Comparison of ENCODE assay signal across 11 cellular contexts in the genomic region with DNA sequence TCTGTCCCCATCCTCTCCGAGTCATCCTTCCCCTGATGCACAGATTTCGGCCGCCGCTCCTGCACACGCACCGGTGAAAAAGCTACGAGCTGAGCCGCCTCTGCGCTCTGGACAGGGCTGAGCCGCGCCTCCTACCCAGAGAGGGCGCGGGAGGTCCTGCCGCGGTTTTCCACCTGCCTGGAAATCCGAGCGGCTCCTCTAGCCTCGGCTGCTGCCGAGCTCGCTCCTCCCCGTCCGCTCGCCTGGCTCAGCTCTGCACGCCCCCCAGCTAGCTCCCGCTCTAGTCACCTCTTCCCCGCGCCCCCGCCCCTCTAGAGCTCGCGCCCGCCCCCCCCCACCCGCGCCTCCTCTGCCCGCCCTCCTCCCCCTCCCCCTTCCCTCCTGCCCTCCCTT. TPM values are rescaled to one million over a fixed set of nuclear protein-coding genes. Genes with fewer than 3 reads are reported as not detected.
A peak's percentile ranks its signal among the peaks of the same experiment; 100 is the strongest.
DNase-seq lines count a peak whose midpoint lies in the region; ATAC-seq and TF ChIP-seq lines count a peak whose summit lies in the region.
"Had no signal": no experiment of that assay in that cellular context is flagged by ENCODE, and none has a peak within 500 bp of the region (broad histone marks: within the 10 kb centered on the region; RNA-seq: fewer than 3 reads in every experiment).

No MANE protein-coding gene starts in this region.

- no peak for TF ChIP-seq CTCF in esophagus muscularis mucosa (IDR thresholded peaks at IDR 0.05)

- no peak for TF ChIP-seq EP300 in esophagus muscularis mucosa (IDR thresholded peaks at IDR 0.05)

- H3K9me3 ChIP-seq in esophagus muscularis mucosa = no peaks in the 10 kb centered on the region

- H3K4me3 ChIP-seq in H7 (ENCODE audit: insufficient read depth, low read depth, low read length) (peak overlapping the region; percentile 78), esophagus muscularis mucosa (peak overlapping the region; percentile 46 to 51 (median 48))

- CTCF ChIA-PET in HEK293T (lab: Yijun Ruan, JAX) = no interaction called here

- DNase-seq in H7 (peak; percentile 91), NCI-H510A treated with DMSO at 0.1 percent for 48 hours (lab: John Stamatoyannopoulos, UW) (peak; percentile 25), esophagus muscularis mucosa (ENCODE audit: extremely low spot score) (no peak), posterior cingulate gyrus (peak in 7 of 10 donors; percentile 41 to 93 (median 64)), HEK293T (ENCODE audit: extremely low spot score) (no peak)
- DNase-seq: midbrain, NCI-H187 treated with DMSO at 0.1 percent for 48 hours had no signal

- no CpG with 5 or more reads among the region's 34 CpGs for WGBS in esophagus muscularis mucosa

- peaks cover 36% of the 10 kb centered on the region for H3K27me3 ChIP-seq in H7 (ENCODE audit: control insufficient read depth, insufficient read depth, low read length)
- peaks cover 0 to 87% (median 22%) of the 10 kb centered on the region in 4 donors for H3K27me3 ChIP-seq in esophagus muscularis mucosa

- intact Hi-C loops in esophagus muscularis mucosa (cut with DNase I) = no loop called here
- intact Hi-C loops in posterior cingulate gyrus (cut with DNase I) = no loop called here

- H3K27ac ChIP-seq in esophagus muscularis mucosa (replicated peaks in 1 of 4) = no peak overlapping the region

- POLR2A ChIA-PET in HEK293T (lab: Yijun Ruan, JAX) = no interaction called here

- TF ChIP-seq POLR2A in esophagus muscularis mucosa (IDR thresholded peaks at IDR 0.05; ENCODE audit: low read depth) = no peak

- H3K36me3 ChIP-seq in H7 (replicated peaks; ENCODE audit: control insufficient read depth, insufficient read depth, low read length) (no peaks in the 10 kb centered on the region), esophagus muscularis mucosa (no peaks in the 10 kb centered on the region)

- ATAC-seq in GM19023 (IDR thresholded peaks at IDR 0.05; ENCODE audit: unreplicated experiment) = no peak
- ATAC-seq in HG03469 (IDR thresholded peaks at IDR 0.05; ENCODE audit: unreplicated experiment) = no peak
- ATAC-seq in HG02571 (IDR thresholded peaks at IDR 0.05; ENCODE audit: unreplicated experiment) = no peak

- H3K4me1 ChIP-seq in esophagus muscularis mucosa = peaks cover 16 to 34% (median 30%) of the 10 kb centered on the region in 4 donors

TF ChIP-seq in HEK293T, 16 proteins besides CTCF, POLR2A, EP300 and RAD21:
- TF ChIP-seq FOXA1 (IDR thresholded peaks at IDR 0.05) (no peak), SUZ12 (IDR thresholded peaks at IDR 0.05) (no peak), ZNF384 (IDR thresholded peaks at IDR 0.05) (no peak), ARNT (IDR thresholded peaks at IDR 0.05) (no peak), FOXK2 (IDR thresholded peaks at IDR 0.05) (no peak), SP1 (IDR thresholded peaks at IDR 0.05) (no peak), ELF4 (IDR thresholded peaks at IDR 0.05) (no peak), NFRKB (IDR thresholded peaks at IDR 0.05) (no peak), FOXM1 (IDR thresholded peaks at IDR 0.05; ENCODE audit: borderline replicate concordance) (no peak), L3MBTL2 (conservative IDR thresholded peaks at IDR 0.05) (no peak), CTBP1 (IDR thresholded peaks at IDR 0.05; ENCODE audit: borderline replicate concordance) (no peak), BHLHE40 (IDR thresholded peaks at IDR 0.05; ENCODE audit: borderline replicate concordance) (no peak), LEF1 (IDR thresholded peaks at IDR 0.05; ENCODE audit: borderline replicate concordance) (no peak), TARDBP (IDR thresholded peaks at IDR 0.05) (no peak), HDGF (IDR thresholded peaks at IDR 0.05; ENCODE audit: borderline replicate concordance) (no peak)
- TF ChIP-seq, protein P1, sequence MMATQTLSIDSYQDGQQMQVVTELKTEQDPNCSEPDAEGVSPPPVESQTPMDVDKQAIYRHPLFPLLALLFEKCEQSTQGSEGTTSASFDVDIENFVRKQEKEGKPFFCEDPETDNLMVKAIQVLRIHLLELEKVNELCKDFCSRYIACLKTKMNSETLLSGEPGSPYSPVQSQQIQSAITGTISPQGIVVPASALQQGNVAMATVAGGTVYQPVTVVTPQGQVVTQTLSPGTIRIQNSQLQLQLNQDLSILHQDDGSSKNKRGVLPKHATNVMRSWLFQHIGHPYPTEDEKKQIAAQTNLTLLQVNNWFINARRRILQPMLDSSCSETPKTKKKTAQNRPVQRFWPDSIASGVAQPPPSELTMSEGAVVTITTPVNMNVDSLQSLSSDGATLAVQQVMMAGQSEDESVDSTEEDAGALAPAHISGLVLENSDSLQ (IDR thresholded peaks at IDR 0.05) = no peak

RNA-seq across cellular contexts. Expression of a gene that starts 0.2 kb away (rescaled TPM):
- 7.7 and 11.6 TPM in 2 replicates for total RNA-seq in H7 (2014; rRNA removed; shearing (Covaris generic))
- 10 to 100 TPM in 1 of 4 donors, 1 to 10 TPM in 3; 3.6 to 10.8 (median 4.6) TPM for total RNA-seq in esophagus muscularis mucosa
- total RNA-seq: endothelial cell of umbilical vein had no signal

Comparison
In these comparisons a context has a peak if more than half of its experiments do, and no peak if none do; other contexts are left out.
1. DNase-seq: peak in H7 (single experiment), NCI-H510A treated with DMSO at 0.1 percent for 48 hours (single experiment) and posterior cingulate gyrus (7 of 10); none in esophagus muscularis mucosa (single experiment) and HEK293T (single experiment).